16 cellular contexts compared by ENCODE assay signal in genomic region chr11:4030197-4030596, GRCh38.
"Had no signal": no experiment of that assay in that cellular context is flagged by ENCODE, and none has a peak within 500 bp of the region (broad histone marks: within the 10 kb centered on the region; RNA-seq: fewer than 3 reads in every experiment).

No MANE protein-coding gene starts in this region.

- H3K27me3 Mint-ChIP-seq: stimulated activated naive B cell treated with anti-CD40 and anti-IgM and Interleukin-4, amounts not matched to agents 10 μg/mL and 1 μg/mL and 100 μg/mL, for 72 hours; stimulated activated naive CD8-positive, alpha-beta T cell treated with anti-CD3 and anti-CD28 coated beads, Interleukin-15, amount 100 ng/mL, for 72 hours had no signal

- H3K27ac Mint-ChIP-seq: immature natural killer cell; stimulated activated naive B cell treated with anti-CD40 and anti-IgM and Interleukin-4, amounts not matched to agents 10 μg/mL and 1 μg/mL and 100 μg/mL, for 72 hours; stimulated activated naive CD8-positive, alpha-beta T cell treated with anti-CD3 and anti-CD28 coated beads, Interleukin-15, amount 100 ng/mL, for 72 hours had no signal

- H3K27me3 ChIP-seq: foreskin keratinocyte, neutrophil, sigmoid colon, testis, tibial nerve had no signal

- H3K9me3 Mint-ChIP-seq: stimulated activated naive CD8-positive, alpha-beta T cell treated with anti-CD3 and anti-CD28 coated beads, Interleukin-15, amount 100 ng/mL, for 72 hours had no signal

- H3K36me3 ChIP-seq: left ventricle myocardium inferior, sigmoid colon, tibial nerve had no signal

- H3K27ac ChIP-seq: foreskin keratinocyte, left ventricle myocardium inferior, neutrophil, sigmoid colon, skin epidermis, testis, tibial nerve had no signal

- H3K9me3 ChIP-seq: neutrophil, sigmoid colon, testis had no signal

- H3K4me3 ChIP-seq: left ventricle myocardium inferior, lung, sigmoid colon, skin epidermis, testis, tibial nerve had no signal

- DNase-seq: dermis blood vessel endothelial cell; foreskin keratinocyte; immature natural killer cell; left ventricle myocardium inferior; mesenchymal stem cell; midbrain; sigmoid colon; stimulated activated CD4-positive, alpha-beta T cell treated with anti-CD3 and anti-CD28 coated beads, Interleukin-2, amount 100 ng/mL, for 24 hours; stimulated activated CD4-positive, alpha-beta T cell treated with anti-CD3 and anti-CD28 coated beads, Interleukin-4, amount 100 ng/mL, for 4 hours; stimulated activated naive B cell treated with anti-CD40 and anti-IgM and Interleukin-4, amounts not matched to agents 10 μg/mL and 1 μg/mL and 100 μg/mL, for 72 hours; stimulated activated naive CD8-positive, alpha-beta T cell treated with anti-CD3 and anti-CD28 coated beads, Interleukin-15, amount 100 ng/mL, for 72 hours; testis had no signal

- ATAC-seq: foreskin keratinocyte; stimulated activated naive B cell treated with anti-CD40 and anti-IgM and Interleukin-4, amounts not matched to agents 10 μg/mL and 1 μg/mL and 100 μg/mL, for 72 hours; stimulated activated naive CD8-positive, alpha-beta T cell treated with anti-CD3 and anti-CD28 coated beads, Interleukin-15, amount 100 ng/mL, for 72 hours had no signal

- H3K4me1 ChIP-seq: foreskin keratinocyte, testis had no signal

- H3K4me3 Mint-ChIP-seq: immature natural killer cell; stimulated activated naive B cell treated with anti-CD40 and anti-IgM and Interleukin-4, amounts not matched to agents 10 μg/mL and 1 μg/mL and 100 μg/mL, for 72 hours; stimulated activated naive CD8-positive, alpha-beta T cell treated with anti-CD3 and anti-CD28 coated beads, Interleukin-15, amount 100 ng/mL, for 72 hours had no signal
